In the genomic region with DNA sequence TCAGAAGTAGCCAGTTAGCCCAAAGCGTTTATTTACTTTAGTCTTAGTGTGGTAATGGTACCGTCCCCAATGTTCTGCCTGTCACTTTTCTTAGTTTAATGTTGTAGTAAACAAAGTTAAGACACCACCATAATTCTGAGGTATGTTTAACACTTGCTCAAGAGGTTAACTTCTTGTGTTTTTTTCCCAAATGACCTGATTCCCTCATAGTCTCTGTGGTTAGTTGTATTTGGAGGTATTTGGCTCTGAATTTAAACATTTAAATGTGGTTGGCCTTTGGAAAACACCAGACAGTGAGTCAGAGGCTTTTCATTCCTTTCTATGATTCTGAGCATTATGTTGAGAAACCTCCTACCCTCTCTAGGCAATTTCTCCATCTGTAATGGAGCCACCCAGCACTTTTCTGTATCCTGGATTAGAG, we compare ENCODE assay signal across 11 cellular contexts. TPM values are rescaled to one million over a fixed set of nuclear protein-coding genes. Genes with fewer than 3 reads are reported as not detected.
A peak's percentile ranks its signal among the peaks of the same experiment; 100 is the strongest.
DNase-seq lines count a peak whose midpoint lies in the region; ATAC-seq and TF ChIP-seq lines count a peak whose summit lies in the region.
"Had no signal": no experiment of that assay in that cellular context is flagged by ENCODE, and none has a peak within 500 bp of the region (broad histone marks: within the 10 kb centered on the region; RNA-seq: fewer than 3 reads in every experiment).

No MANE protein-coding gene starts in this region.

- no peaks in the 10 kb centered on the region for H3K36me3 Mint-ChIP-seq in activated CD4-positive, alpha-beta T cell treated with anti-CD3 and anti-CD28 coated beads, Interleukin-2, amount 10 ng/mL, durations not matched to agents 24 days and 14 days (ENCODE audit: low read depth)

- H3K4me3 ChIP-seq in left ventricle myocardium inferior = no peak overlapping the region
- H3K4me3 ChIP-seq: BLaER1 treated with 17β-estradiol and CSF1 and Interleukin-3, amounts not matched to agents 10 nM and 100 nM had no signal

- peaks cover 2% of the 10 kb centered on the region for H3K4me1 Mint-ChIP-seq in activated CD4-positive, alpha-beta T cell treated with anti-CD3 and anti-CD28 coated beads, Interleukin-2, amount 10 ng/mL, durations not matched to agents 24 days and 14 days

- no peaks in the 10 kb centered on the region for H3K9me3 ChIP-seq in left ventricle myocardium inferior (replicated peaks)
- H3K9me3 ChIP-seq: BLaER1 treated with 17β-estradiol and CSF1 and Interleukin-3, amounts not matched to agents 10 nM and 100 nM had no signal

- H3K4me3 Mint-ChIP-seq in activated CD4-positive, alpha-beta T cell treated with anti-CD3 and anti-CD28 coated beads, Interleukin-2, amount 10 ng/mL, durations not matched to agents 24 days and 14 days = no peak overlapping the region

- ATAC-seq in left cardiac atrium = peak; percentile 65 to 98
- ATAC-seq in activated CD4-positive, CD25-positive, alpha-beta regulatory T cell treated with anti-CD3 and anti-CD28 coated beads, Interleukin-2, amount 50 U/mL, for 24 hours = no peak

- H3K27me3 ChIP-seq in left ventricle myocardium inferior (ENCODE audit: low read depth) = no peaks in the 10 kb centered on the region
- H3K27me3 ChIP-seq: BLaER1 treated with 17β-estradiol and CSF1 and Interleukin-3, amounts not matched to agents 10 nM and 100 nM had no signal

- H3K4me1 ChIP-seq in left ventricle myocardium inferior = no peaks in the 10 kb centered on the region

- H3K36me3 ChIP-seq in left ventricle myocardium inferior = no peaks in the 10 kb centered on the region
- H3K36me3 ChIP-seq: BLaER1 treated with 17β-estradiol and CSF1 and Interleukin-3, amounts not matched to agents 10 nM and 100 nM had no signal

- no peaks in the 10 kb centered on the region for H3K9me3 Mint-ChIP-seq in activated CD4-positive, alpha-beta T cell treated with anti-CD3 and anti-CD28 coated beads, Interleukin-2, amount 10 ng/mL, durations not matched to agents 24 days and 14 days

- H3K27ac ChIP-seq in left ventricle myocardium inferior (replicated peaks) = no peak overlapping the region

- H3K27me3 Mint-ChIP-seq in activated CD4-positive, alpha-beta T cell treated with anti-CD3 and anti-CD28 coated beads, Interleukin-2, amount 10 ng/mL, durations not matched to agents 24 days and 14 days = no peaks in the 10 kb centered on the region

- TF ChIP-seq CTCF in left ventricle myocardium inferior (IDR thresholded peaks at IDR 0.05; ENCODE audit: borderline replicate concordance) = no peak

- H3K27ac Mint-ChIP-seq in activated CD4-positive, alpha-beta T cell treated with anti-CD3 and anti-CD28 coated beads, Interleukin-2, amount 10 ng/mL, durations not matched to agents 24 days and 14 days = no peak overlapping the region

- intact Hi-C loops in left cardiac atrium (cut with DNase I) = no loop called here
- intact Hi-C loops in left ventricle myocardium inferior (cut with micrococcal nuclease) = no loop called here
- intact Hi-C loops in activated CD4-positive, alpha-beta T cell treated with anti-CD3 and anti-CD28 coated beads, Interleukin-2, amount 10 ng/mL, durations not matched to agents 24 days and 14 days (cut with micrococcal nuclease) = no loop called here

- DNase-seq in left cardiac atrium (no peak), left ventricle myocardium inferior (no peak), astrocyte of the hippocampus (ENCODE audit: low read depth, low spot score) (peak; percentile 94), iris pigment epithelial cell (ENCODE audit: low read depth) (peak; percentile 98), NCI-H2196 treated with DMSO at 0.1 percent for 48 hours (lab: John Stamatoyannopoulos, UW; ENCODE audit: unreplicated experiment) (no peak), GF-D8 (lab: John Stamatoyannopoulos, UW) (no peak)
- no peak for DNase-seq in activated CD4-positive, alpha-beta T cell treated with anti-CD3 and anti-CD28 coated beads, Interleukin-2, amount 10 ng/mL, durations not matched to agents 24 days and 14 days
- DNase-seq: activated CD4-positive, CD25-positive, alpha-beta regulatory T cell treated with anti-CD3 and anti-CD28 coated beads, Interleukin-2, amount 50 U/mL, for 72 hours; NCI-H1417 had no signal

RNA-seq across cellular contexts. Expression of a gene that starts 47.9 kb away (rescaled TPM):
- total RNA-seq in left cardiac atrium = 1 to 10 TPM; 9.0 to 9.2 TPM
- 0.55 TPM for total RNA-seq in left ventricle myocardium inferior
- total RNA-seq in activated CD4-positive, alpha-beta T cell treated with anti-CD3 and anti-CD28 coated beads, Interleukin-2, amount 10 ng/mL, durations not matched to agents 24 days and 14 days = not detected in 2 replicates

Comparison
In these comparisons a context has a peak if more than half of its experiments do, and no peak if none do; other contexts are left out.
1. ATAC-seq: peak in left cardiac atrium (2 of 2); none in activated CD4-positive, CD25-positive, alpha-beta regulatory T cell treated with anti-CD3 and anti-CD28 coated beads, Interleukin-2, amount 50 U/mL, for 24 hours (0 of 2).
2. DNase-seq: peak in astrocyte of the hippocampus (single experiment) and iris pigment epithelial cell (single experiment); none in left cardiac atrium (single experiment), left ventricle myocardium inferior (single experiment), NCI-H2196 treated with DMSO at 0.1 percent for 48 hours (single experiment), GF-D8 (single experiment) and activated CD4-positive, alpha-beta T cell treated with anti-CD3 and anti-CD28 coated beads, Interleukin-2, amount 10 ng/mL, durations not matched to agents 24 days and 14 days (single experiment).